ENCODE assay signal across 28 cellular contexts in the genomic region with DNA sequence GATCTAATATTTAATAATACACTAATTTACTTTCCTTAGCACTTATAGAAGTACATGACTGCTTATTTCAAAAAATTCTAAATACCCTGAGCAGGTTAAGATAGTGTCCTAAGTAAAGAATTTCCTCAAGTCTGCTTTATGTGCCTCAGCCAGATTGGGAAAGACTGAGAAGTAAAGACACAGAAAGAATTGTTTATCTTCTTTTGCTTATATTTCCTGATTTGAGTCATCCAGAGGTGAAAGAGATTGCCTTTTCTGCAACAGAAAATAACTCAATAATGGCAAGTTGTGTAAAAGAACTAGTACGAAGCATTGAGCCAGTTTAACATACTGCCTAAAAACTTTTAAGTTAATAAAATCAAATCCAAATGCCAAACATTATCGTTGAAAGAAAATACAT.
"Had no signal": no experiment of that assay in that cellular context is flagged by ENCODE, and none has a peak within 500 bp of the region (broad histone marks: within the 10 kb centered on the region; RNA-seq: fewer than 3 reads in every experiment).

No MANE protein-coding gene starts in this region.

- H3K27ac ChIP-seq: epithelial cell of prostate, esophagus squamous epithelium, gastroesophageal sphincter, left lung, skin epidermis, uterus had no signal

- H3K4me3 ChIP-seq: esophagus squamous epithelium, gastroesophageal sphincter, left lung, lung, skin epidermis, uterus had no signal

- ATAC-seq: activated CD8-positive, alpha-beta memory T cell treated with anti-CD3 and anti-CD28 coated beads, Interleukin-2, amount 10 ng/mL, durations not matched to agents 7 days and 5 days; activated CD8-positive, alpha-beta T cell treated with anti-CD3 and anti-CD28 coated beads, Interleukin-2, amount 10 ng/mL, durations not matched to agents 7 days and 5 days; activated naive CD8-positive, alpha-beta T cell treated with anti-CD3 and anti-CD28 coated beads, Interleukin-2, amount 50 U/mL, for 24 hours; gastroesophageal sphincter; left lung; sciatic nerve; stimulated activated memory B cell treated with anti-CD40 and anti-IgM and Interleukin-4, amounts not matched to agents 10 μg/mL and 1 μg/mL and 100 μg/mL, for 72 hours; stimulated activated naive CD8-positive, alpha-beta T cell treated with anti-CD3 and anti-CD28 coated beads, Interleukin-15, amount 100 ng/mL, for 72 hours had no signal

- DNase-seq: activated B cell treated with CpG ODN at 0.5 μM for 24 hours; activated CD4-positive, alpha-beta T cell treated with anti-CD3 and anti-CD28 coated beads, Interleukin-2, amount 50 U/mL, for 1 hour; activated CD8-positive, alpha-beta memory T cell treated with anti-CD3 and anti-CD28 coated beads, Interleukin-2, amount 10 ng/mL, durations not matched to agents 7 days and 5 days; activated CD8-positive, alpha-beta T cell treated with anti-CD3 and anti-CD28 coated beads, Interleukin-2, amount 10 ng/mL, durations not matched to agents 7 days and 5 days; activated naive CD8-positive, alpha-beta T cell treated with anti-CD3 and anti-CD28 coated beads, Interleukin-2, amount 50 U/mL, for 24 hours; activated T-cell treated with anti-CD3 and anti-CD28 coated beads, Interleukin-2, amount 50 U/mL, for 48 hours; aorta; central memory CD4-positive, alpha-beta T cell; endodermal cell; esophagus squamous epithelium; hypothalamus; immature natural killer cell; kidney glomerular epithelial cell; left lung; retina; stimulated activated CD4-positive, alpha-beta T cell treated with anti-CD3 and anti-CD28 coated beads, Interleukin-1b, Interleukin-23, amount 100 ng/mL, for 48 hours; stimulated activated CD4-positive, alpha-beta T cell treated with anti-CD3 and anti-CD28 coated beads, Interleukin-4, amount 100 ng/mL, for 4 hours; stimulated activated CD8-positive, alpha-beta memory T cell treated with anti-CD3 and anti-CD28 coated beads, Interleukin-4, amount 100 ng/mL, for 48 hours; stimulated activated naive CD8-positive, alpha-beta T cell treated with anti-CD3 and anti-CD28 coated beads, Interleukin-15, amount 100 ng/mL, for 72 hours; substantia nigra; T-helper 1 cell; uterus had no signal
